In genomic region chr2:219517954-219518778, GRCh38 we compare ENCODE assay signal across 22 cellular contexts. TPM values are rescaled to one million over a fixed set of nuclear protein-coding genes. Genes with fewer than 3 reads are reported as not detected.
DNase-seq lines count a peak whose midpoint lies in the region; ATAC-seq, FAIRE-seq and TF ChIP-seq lines count a peak whose summit lies in the region.
"Had no signal": no experiment of that assay in that cellular context is flagged by ENCODE, and none has a peak within 500 bp of the region (broad histone marks: within the 10 kb centered on the region; RNA-seq: fewer than 3 reads in every experiment).

No MANE protein-coding gene starts in this region.

- POLR2A ChIA-PET in CD8-positive, alpha-beta memory T cell (lab: Charles Lee), result no interaction called here

- peaks cover 61 to 86% of the 10 kb centered on the region in 2 donors for H3K27me3 Mint-ChIP-seq in CD8-positive, alpha-beta memory T cell
- H3K27me3 Mint-ChIP-seq in astrocyte (ENCODE audit: low read depth, unreplicated experiment) (peaks cover 38% of the 10 kb centered on the region), neural progenitor cell (ENCODE audit: insufficient read depth, low read depth) (peaks cover 42% of the 10 kb centered on the region), osteocyte (ENCODE audit: unreplicated experiment) (peaks cover 47% of the 10 kb centered on the region)

- H3K4me3 Mint-ChIP-seq in CD8-positive, alpha-beta memory T cell, result no peak overlapping the region
- H3K4me3 Mint-ChIP-seq in astrocyte (ENCODE audit: unreplicated experiment) (peak overlapping the region; percentile 11), neural progenitor cell (peak overlapping the region; percentile 27), osteocyte (ENCODE audit: unreplicated experiment) (no peak overlapping the region)
- H3K4me3 Mint-ChIP-seq: HFFc6 had no signal

- H3K9me3 Mint-ChIP-seq in CD8-positive, alpha-beta memory T cell, result peaks cover 0 to 2% (median 0%) of the 10 kb centered on the region in 5 donors
- H3K9me3 Mint-ChIP-seq in astrocyte (ENCODE audit: unreplicated experiment) (no peaks in the 10 kb centered on the region), neural progenitor cell (no peaks in the 10 kb centered on the region), osteocyte (ENCODE audit: unreplicated experiment) (no peaks in the 10 kb centered on the region)
- H3K9me3 Mint-ChIP-seq: CD4-positive, alpha-beta memory T cell; HFFc6 had no signal

- H3K27ac Mint-ChIP-seq in CD8-positive, alpha-beta memory T cell, result no peak overlapping the region
- no peak overlapping the region for H3K27ac Mint-ChIP-seq in astrocyte (ENCODE audit: unreplicated experiment)
- H3K27ac Mint-ChIP-seq in neural progenitor cell, result no peak overlapping the region
- H3K27ac Mint-ChIP-seq in osteocyte (ENCODE audit: unreplicated experiment), result no peak overlapping the region
- H3K27ac Mint-ChIP-seq: CD4-positive, alpha-beta memory T cell; HFFc6 had no signal

- ATAC-seq in HG02973 (IDR thresholded peaks at IDR 0.05; ENCODE audit: unreplicated experiment), result no peak

- no peaks in the 10 kb centered on the region for H3K9me3 ChIP-seq in CD8-positive, alpha-beta memory T cell (ENCODE audit: low read length)
- H3K9me3 ChIP-seq in astrocyte (ENCODE audit: insufficient read depth, low read depth, low read length), result no peaks in the 10 kb centered on the region
- no peaks in the 10 kb centered on the region for H3K9me3 ChIP-seq in neural progenitor cell (ENCODE audit: low read depth)
- H3K9me3 ChIP-seq: BE2C had no signal

- H3K9ac ChIP-seq in astrocyte (ENCODE audit: low read length), result no peak overlapping the region
- no peak overlapping the region for H3K9ac ChIP-seq in neural progenitor cell

- peaks cover 13 to 27% (median 18%) of the 10 kb centered on the region in 3 donors for H3K4me1 Mint-ChIP-seq in CD8-positive, alpha-beta memory T cell
- H3K4me1 Mint-ChIP-seq in astrocyte (ENCODE audit: low read depth, unreplicated experiment) (peaks cover 40% of the 10 kb centered on the region), neural progenitor cell (peaks cover 63% of the 10 kb centered on the region), osteocyte (ENCODE audit: unreplicated experiment) (peaks cover 23% of the 10 kb centered on the region)

- H3K36me3 Mint-ChIP-seq in CD8-positive, alpha-beta memory T cell, result peaks cover 0 to 4% (median 0%) of the 10 kb centered on the region in 3 donors
- H3K36me3 Mint-ChIP-seq in astrocyte (ENCODE audit: low read depth, unreplicated experiment) (no peaks in the 10 kb centered on the region), neural progenitor cell (no peaks in the 10 kb centered on the region), osteocyte (ENCODE audit: unreplicated experiment) (no peaks in the 10 kb centered on the region)
- H3K36me3 Mint-ChIP-seq: CD4-positive, alpha-beta memory T cell had no signal

- TF ChIP-seq CTCF in astrocyte (IDR thresholded peaks at IDR 0.05; ENCODE audit: insufficient read depth, low read depth, low read length) (no peak), neural progenitor cell (IDR thresholded peaks at IDR 0.05) (no peak), osteocyte (IDR thresholded peaks at IDR 0.05) (no peak)

- CTCF ChIA-PET in CD8-positive, alpha-beta memory T cell (lab: Charles Lee), result interaction anchor here (4.8 kb wide), 1 partner anchor 12 kb away, joined by 37 read pairs; no protein-coding TSS in a partner anchor

- no peaks in the 10 kb centered on the region for H3K36me3 ChIP-seq in CD8-positive, alpha-beta memory T cell (ENCODE audit: insufficient read depth, low read length)
- H3K36me3 ChIP-seq in astrocyte (ENCODE audit: insufficient read depth, low read length), result no peaks in the 10 kb centered on the region
- H3K36me3 ChIP-seq in neural progenitor cell, result no peaks in the 10 kb centered on the region
- H3K36me3 ChIP-seq: BE2C had no signal

- H2AFZ ChIP-seq in astrocyte (ENCODE audit: low read depth, low read length), result no peak overlapping the region
- H2AFZ ChIP-seq in neural progenitor cell (replicated peaks), result no peak overlapping the region

- H4K20me1 ChIP-seq in astrocyte (ENCODE audit: insufficient read depth, low read length), result no peaks in the 10 kb centered on the region
- no peaks in the 10 kb centered on the region for H4K20me1 ChIP-seq in neural progenitor cell (ENCODE audit: low read depth)

- FAIRE-seq in astrocyte (lab: Jason Lieb, UNC), result no peak
- FAIRE-seq: A204.1, GM12892, GM18507, RCC 7860 had no signal

- peaks cover 10% of the 10 kb centered on the region for H3K27me3 ChIP-seq in CD8-positive, alpha-beta memory T cell (ENCODE audit: insufficient read depth, low read length, poor library complexity, severe bottlenecking)
- H3K27me3 ChIP-seq in astrocyte (ENCODE audit: insufficient read depth, low read length) (peaks cover 18% of the 10 kb centered on the region), neural progenitor cell (peaks cover 51% of the 10 kb centered on the region)
- H3K27me3 ChIP-seq: BE2C had no signal

- no peak overlapping the region for H3K4me2 ChIP-seq in astrocyte (ENCODE audit: low read length)
- H3K4me2 ChIP-seq in neural progenitor cell, result no peak overlapping the region

- H3K4me1 ChIP-seq in CD8-positive, alpha-beta memory T cell (ENCODE audit: insufficient read depth, low read length), result no peaks in the 10 kb centered on the region
- H3K4me1 ChIP-seq in astrocyte (ENCODE audit: insufficient read depth, low read length) (peaks cover 31% of the 10 kb centered on the region), neural progenitor cell (peaks cover 49% of the 10 kb centered on the region)

- no peaks in the 10 kb centered on the region for H3K79me2 ChIP-seq in astrocyte (ENCODE audit: insufficient read depth, low read length)
- no peaks in the 10 kb centered on the region for H3K79me2 ChIP-seq in neural progenitor cell (ENCODE audit: low read depth)

- no peak for DNase-seq in CD8-positive, alpha-beta memory T cell
- DNase-seq in NCI-H524 (lab: John Stamatoyannopoulos, UW), result peak; percentile 56 to 80
- no peak for DNase-seq in astrocyte (ENCODE audit: low read depth)
- no peak for DNase-seq in neural progenitor cell (ENCODE audit: low spot score)
- DNase-seq in osteocyte (ENCODE audit: extremely low spot score, unreplicated experiment), result no peak
- DNase-seq in NCI-H1694 (lab: John Stamatoyannopoulos, UW), result no peak
- DNase-seq: BE2C; CD4-positive, alpha-beta memory T cell; DMS79; HFFc6; NCI-H1105; NCI-H1694 treated with DMSO at 0.1 percent for 48 hours; NCI-H226; NCI-H526; SW 1271 had no signal

- H3K4me3 ChIP-seq in CD8-positive, alpha-beta memory T cell (ENCODE audit: low read length), result no peak overlapping the region
- no peak overlapping the region for H3K4me3 ChIP-seq in astrocyte (ENCODE audit: insufficient read depth, low read depth, low read length)
- no peak overlapping the region for H3K4me3 ChIP-seq in neural progenitor cell

- peak overlapping the region; percentile 31 for H3K27ac ChIP-seq in CD8-positive, alpha-beta memory T cell (ENCODE audit: low read depth, low read length)
- H3K27ac ChIP-seq in astrocyte (ENCODE audit: low read depth, low read length) (no peak overlapping the region), neural progenitor cell (no peak overlapping the region)

- H3F3A ChIP-seq in neural progenitor cell (ENCODE audit: low read depth), result peaks cover 25% of the 10 kb centered on the region

RNA-seq across cellular contexts. Expression of gene ASIC4, which starts 3.9 kb away (rescaled TPM):
- not detected for total RNA-seq in CD8-positive, alpha-beta memory T cell
- not detected for polyA plus RNA-seq in CD8-positive, alpha-beta memory T cell
- total RNA-seq in astrocyte (0.39 and 0.70 TPM in 2 replicates), neural progenitor cell (ENCODE audit: low replicate concordance) (0.26 and 2.4 TPM in 2 replicates), osteocyte (0.11 and 0.13 TPM in 2 replicates)
- total RNA-seq: H4, Right ventricle myocardium inferior had no signal
- polyA plus RNA-seq: CD4-positive, alpha-beta memory T cell had no signal

RNA-seq across cellular contexts. Expression of gene GMPPA, which starts 19.5 kb away (rescaled TPM):
- 10 to 100 TPM; 36.9 to 37.1 TPM for total RNA-seq in CD8-positive, alpha-beta memory T cell
- polyA plus RNA-seq in CD8-positive, alpha-beta memory T cell, result 32.5 TPM
- total RNA-seq in astrocyte (49.5 and 55.3 TPM in 2 replicates), neural progenitor cell (ENCODE audit: low replicate concordance) (23.8 and 49.3 TPM in 2 replicates), osteocyte (41.4 and 42.5 TPM in 2 replicates)

RNA-seq across cellular contexts. Expression of gene CHPF, which starts 25.4 kb away (rescaled TPM):
- total RNA-seq in CD8-positive, alpha-beta memory T cell, result 10 to 100 TPM; 32.9 to 36.5 TPM
- polyA plus RNA-seq in CD8-positive, alpha-beta memory T cell, result 8.7 TPM
- total RNA-seq in astrocyte (151 and 163 TPM in 2 replicates), neural progenitor cell (ENCODE audit: low replicate concordance) (6.7 and 27.7 TPM in 2 replicates), osteocyte (144 and 151 TPM in 2 replicates)

RNA-seq across cellular contexts. Expression of gene TMEM198, which starts 25.7 kb away (rescaled TPM):
- 1 to 10 TPM; 5.2 to 6.0 TPM for total RNA-seq in CD8-positive, alpha-beta memory T cell
- not detected for polyA plus RNA-seq in CD8-positive, alpha-beta memory T cell
- total RNA-seq in astrocyte, result 3.8 TPM in 2 replicates
- 0.79 and 2.3 TPM in 2 replicates for total RNA-seq in neural progenitor cell (ENCODE audit: low replicate concordance)
- 5.3 and 6.7 TPM in 2 replicates for total RNA-seq in osteocyte
- polyA plus RNA-seq: CD4-positive, alpha-beta memory T cell had no signal

RNA-seq across cellular contexts. Expression of gene OBSL1, which starts 53.2 kb away (rescaled TPM):
- total RNA-seq in CD8-positive, alpha-beta memory T cell, result under 1 TPM; 0.48 to 0.69 TPM
- polyA plus RNA-seq in CD8-positive, alpha-beta memory T cell, result not detected
- total RNA-seq in astrocyte, result 77.5 and 88.1 TPM in 2 replicates
- 31.0 and 111 TPM in 2 replicates for total RNA-seq in neural progenitor cell (ENCODE audit: low replicate concordance)
- total RNA-seq in osteocyte, result 168 and 174 TPM in 2 replicates
- polyA plus RNA-seq: CD4-positive, alpha-beta memory T cell had no signal

Comparison
In these comparisons a context has a peak if more than half of its experiments do, and no peak if none do; other contexts are left out.
1. DNase-seq: peak in NCI-H524 (2 of 2); none in CD8-positive, alpha-beta memory T cell (0 of 5), astrocyte (single experiment), neural progenitor cell (single experiment), osteocyte (single experiment) and NCI-H1694 (single experiment).
2. H3K4me3 Mint-ChIP-seq: peak in astrocyte (single experiment) and neural progenitor cell (single experiment); none in CD8-positive, alpha-beta memory T cell (0 of 7) and osteocyte (single experiment).